8 cellular contexts compared by ENCODE assay signal in the genomic region with DNA sequence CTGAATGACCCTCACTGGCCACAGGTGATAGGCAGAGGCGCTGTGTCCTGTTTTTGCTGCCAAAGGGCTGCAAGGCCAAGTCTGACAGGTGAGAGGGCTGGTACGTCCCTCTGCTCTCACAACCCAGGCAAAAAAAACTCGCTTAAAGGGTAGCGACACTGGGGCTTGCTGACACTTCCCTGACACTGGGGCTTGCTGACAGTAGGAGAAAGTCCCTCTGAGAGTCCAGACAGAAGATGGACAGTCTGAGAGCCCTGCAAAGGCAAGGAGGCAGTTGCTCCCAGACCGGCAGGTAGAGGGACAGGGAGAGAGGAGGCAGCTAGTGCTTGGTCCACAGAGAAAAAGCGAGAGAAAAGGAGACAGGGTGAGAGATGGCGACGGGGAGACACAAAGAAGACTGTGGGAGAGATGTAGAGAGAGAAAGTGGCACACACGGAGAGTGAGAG. TPM values are rescaled to one million over a fixed set of nuclear protein-coding genes. Genes with fewer than 3 reads are reported as not detected.
A peak's percentile ranks its signal among the peaks of the same experiment; 100 is the strongest.
DNase-seq lines count a peak whose midpoint lies in the region; ATAC-seq and TF ChIP-seq lines count a peak whose summit lies in the region.

No MANE protein-coding gene starts in this region.

- no peak overlapping the region for H3K27ac Mint-ChIP-seq in WTC11
- peak overlapping the region; percentile 35 to 88 (median 85) for H3K27ac Mint-ChIP-seq in nephron

- peak overlapping the region in 5 of 11 experiments; percentile 11 to 61 (median 24); a peak in 6 of 22 replicates for H3K27ac ChIP-seq in BLaER1 treated with 17β-estradiol and CSF1 and Interleukin-3, amounts not matched to agents 10 nM and 100 nM
- H3K27ac ChIP-seq in epithelial cell of prostate, result peak overlapping the region; percentile 52

- POLR2A ChIA-PET in WTC11 (lab: Charles Lee), result interaction anchor here (0.6 to 1.1 kb wide), 8 partner anchors 11 to 985 kb away, joined by 3 to 6 read pairs (median 4); no protein-coding TSS in a partner anchor

- DNase-seq in WTC11 (ENCODE audit: low spot score), result no peak
- no peak for DNase-seq in epithelial cell of prostate (ENCODE audit: low read depth, low spot score)
- DNase-seq in middle frontal gyrus (ENCODE audit: extremely low spot score, low spot score), result no peak
- DNase-seq in NCI-H1092 (lab: John Stamatoyannopoulos, UW), result no peak

- H3K36me3 Mint-ChIP-seq in WTC11 (no peaks in the 10 kb centered on the region), nephron (ENCODE audit: low read depth) (peaks cover 4% of the 10 kb centered on the region)

- peak overlapping the region; percentile 80 for H3K4me3 Mint-ChIP-seq in WTC11
- peak overlapping the region; percentile 93 to 97 (median 97) for H3K4me3 Mint-ChIP-seq in nephron

- CTCF ChIA-PET in WTC11 (lab: Charles Lee), result interaction anchor here (0.6 to 11.6 kb wide), 43 partner anchors 9 to 1964 kb away, joined by 3 to 112 read pairs (median 5); a partner anchor contains a TSS

- H3K27me3 ChIP-seq in BLaER1 treated with 17β-estradiol and CSF1 and Interleukin-3, amounts not matched to agents 10 nM and 100 nM, result peaks cover 0 to 30% (median 28%) of the 10 kb centered on the region in 11 experiments; a peak in 18 of 22 replicates

- H3K36me3 ChIP-seq in BLaER1 treated with 17β-estradiol and CSF1 and Interleukin-3, amounts not matched to agents 10 nM and 100 nM, result peaks cover 0 to 20% (median 0%) of the 10 kb centered on the region in 11 experiments; a peak in 1 of 22 replicates

- TF ChIP-seq CTCF in WTC11 (IDR thresholded peaks at IDR 0.05) (no peak), nephron (IDR thresholded peaks at IDR 0.05; ENCODE audit: unreplicated experiment in 3 of 3) (no peak)

- peak overlapping the region; percentile 53 to 85 (median 71); a peak in 18 of 22 replicates for H3K9ac ChIP-seq in BLaER1 treated with 17β-estradiol and CSF1 and Interleukin-3, amounts not matched to agents 10 nM and 100 nM

- no peaks in the 10 kb centered on the region for H3K9me3 Mint-ChIP-seq in WTC11
- H3K9me3 Mint-ChIP-seq in nephron, result no peaks in the 10 kb centered on the region

- peaks cover 22% of the 10 kb centered on the region for H3K4me1 Mint-ChIP-seq in WTC11
- H3K4me1 Mint-ChIP-seq in nephron, result peaks cover 46% of the 10 kb centered on the region

- H3K4me2 ChIP-seq in BLaER1 treated with 17β-estradiol and CSF1 and Interleukin-3, amounts not matched to agents 10 nM and 100 nM, result peak overlapping the region; percentile 77 to 99 (median 92)

- H3K27me3 Mint-ChIP-seq in WTC11 (ENCODE audit: low read depth) (peaks cover 13% of the 10 kb centered on the region), nephron (ENCODE audit: low read depth) (peaks cover 3% of the 10 kb centered on the region)

- no peaks in the 10 kb centered on the region for H3K9me3 ChIP-seq in BLaER1 treated with 17β-estradiol and CSF1 and Interleukin-3, amounts not matched to agents 10 nM and 100 nM (replicated peaks in 1 of 11)

- H3K4me3 ChIP-seq in BLaER1 treated with 17β-estradiol and CSF1 and Interleukin-3, amounts not matched to agents 10 nM and 100 nM, result peak overlapping the region; percentile 54 to 90 (median 67)

- ATAC-seq in GM21717 (IDR thresholded peaks at IDR 0.05; ENCODE audit: unreplicated experiment), result peak; percentile 18
- peak; percentile 10 for ATAC-seq in WTC11
- ATAC-seq in GM19467 (IDR thresholded peaks at IDR 0.05; ENCODE audit: unreplicated experiment), result no peak

- peaks cover 0 to 43% (median 3%) of the 10 kb centered on the region in 11 experiments; a peak in 7 of 22 replicates for H4K20me1 ChIP-seq in BLaER1 treated with 17β-estradiol and CSF1 and Interleukin-3, amounts not matched to agents 10 nM and 100 nM

- peaks cover 9 to 55% (median 28%) of the 10 kb centered on the region in 10 experiments; a peak in 18 of 20 replicates for H3K4me1 ChIP-seq in BLaER1 treated with 17β-estradiol and CSF1 and Interleukin-3, amounts not matched to agents 10 nM and 100 nM

TF ChIP-seq in WTC11, 78 proteins besides CTCF, POLR2A, EP300 and RAD21:
- TF ChIP-seq SMAD3 (CRISPR knock-in tag; IDR thresholded peaks at IDR 0.05; ENCODE audit: borderline replicate concordance) (no peak), MYBL2 (CRISPR knock-in tag; IDR thresholded peaks at IDR 0.05) (0 out of 2 replicates have a peak, but pooled peaks have one; percentile 5), FOXP1 (CRISPR knock-in tag; IDR thresholded peaks at IDR 0.05; ENCODE audit: borderline replicate concordance) (no peak), ESRRA (CRISPR knock-in tag; IDR thresholded peaks at IDR 0.05; ENCODE audit: borderline replicate concordance) (no peak)
- TF ChIP-seq, protein P1, sequence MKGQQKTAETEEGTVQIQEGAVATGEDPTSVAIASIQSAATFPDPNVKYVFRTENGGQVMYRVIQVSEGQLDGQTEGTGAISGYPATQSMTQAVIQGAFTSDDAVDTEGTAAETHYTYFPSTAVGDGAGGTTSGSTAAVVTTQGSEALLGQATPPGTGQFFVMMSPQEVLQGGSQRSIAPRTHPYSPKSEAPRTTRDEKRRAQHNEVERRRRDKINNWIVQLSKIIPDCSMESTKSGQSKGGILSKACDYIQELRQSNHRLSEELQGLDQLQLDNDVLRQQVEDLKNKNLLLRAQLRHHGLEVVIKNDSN (CRISPR knock-in tag; IDR thresholded peaks at IDR 0.05), result no peak
- TF ChIP-seq, protein P2, sequence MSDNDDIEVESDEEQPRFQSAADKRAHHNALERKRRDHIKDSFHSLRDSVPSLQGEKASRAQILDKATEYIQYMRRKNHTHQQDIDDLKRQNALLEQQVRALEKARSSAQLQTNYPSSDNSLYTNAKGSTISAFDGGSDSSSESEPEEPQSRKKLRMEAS (CRISPR knock-in tag; IDR thresholded peaks at IDR 0.05), result no peak
- TF ChIP-seq, protein P3, sequence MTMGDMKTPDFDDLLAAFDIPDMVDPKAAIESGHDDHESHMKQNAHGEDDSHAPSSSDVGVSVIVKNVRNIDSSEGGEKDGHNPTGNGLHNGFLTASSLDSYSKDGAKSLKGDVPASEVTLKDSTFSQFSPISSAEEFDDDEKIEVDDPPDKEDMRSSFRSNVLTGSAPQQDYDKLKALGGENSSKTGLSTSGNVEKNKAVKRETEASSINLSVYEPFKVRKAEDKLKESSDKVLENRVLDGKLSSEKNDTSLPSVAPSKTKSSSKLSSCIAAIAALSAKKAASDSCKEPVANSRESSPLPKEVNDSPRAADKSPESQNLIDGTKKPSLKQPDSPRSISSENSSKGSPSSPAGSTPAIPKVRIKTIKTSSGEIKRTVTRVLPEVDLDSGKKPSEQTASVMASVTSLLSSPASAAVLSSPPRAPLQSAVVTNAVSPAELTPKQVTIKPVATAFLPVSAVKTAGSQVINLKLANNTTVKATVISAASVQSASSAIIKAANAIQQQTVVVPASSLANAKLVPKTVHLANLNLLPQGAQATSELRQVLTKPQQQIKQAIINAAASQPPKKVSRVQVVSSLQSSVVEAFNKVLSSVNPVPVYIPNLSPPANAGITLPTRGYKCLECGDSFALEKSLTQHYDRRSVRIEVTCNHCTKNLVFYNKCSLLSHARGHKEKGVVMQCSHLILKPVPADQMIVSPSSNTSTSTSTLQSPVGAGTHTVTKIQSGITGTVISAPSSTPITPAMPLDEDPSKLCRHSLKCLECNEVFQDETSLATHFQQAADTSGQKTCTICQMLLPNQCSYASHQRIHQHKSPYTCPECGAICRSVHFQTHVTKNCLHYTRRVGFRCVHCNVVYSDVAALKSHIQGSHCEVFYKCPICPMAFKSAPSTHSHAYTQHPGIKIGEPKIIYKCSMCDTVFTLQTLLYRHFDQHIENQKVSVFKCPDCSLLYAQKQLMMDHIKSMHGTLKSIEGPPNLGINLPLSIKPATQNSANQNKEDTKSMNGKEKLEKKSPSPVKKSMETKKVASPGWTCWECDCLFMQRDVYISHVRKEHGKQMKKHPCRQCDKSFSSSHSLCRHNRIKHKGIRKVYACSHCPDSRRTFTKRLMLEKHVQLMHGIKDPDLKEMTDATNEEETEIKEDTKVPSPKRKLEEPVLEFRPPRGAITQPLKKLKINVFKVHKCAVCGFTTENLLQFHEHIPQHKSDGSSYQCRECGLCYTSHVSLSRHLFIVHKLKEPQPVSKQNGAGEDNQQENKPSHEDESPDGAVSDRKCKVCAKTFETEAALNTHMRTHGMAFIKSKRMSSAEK (CRISPR knock-in tag; IDR thresholded peaks at IDR 0.05; ENCODE audit: borderline replicate concordance), result no peak
TF ChIP-seq in WTC11: peak in this region for 1.

RNA-seq across cellular contexts. Expression of a gene that starts 0.6 kb away (rescaled TPM):
- total RNA-seq in WTC11 (2021), result 4.6 to 7.9 TPM (median 7.5 TPM) in 3 replicates
